In the genomic region with DNA sequence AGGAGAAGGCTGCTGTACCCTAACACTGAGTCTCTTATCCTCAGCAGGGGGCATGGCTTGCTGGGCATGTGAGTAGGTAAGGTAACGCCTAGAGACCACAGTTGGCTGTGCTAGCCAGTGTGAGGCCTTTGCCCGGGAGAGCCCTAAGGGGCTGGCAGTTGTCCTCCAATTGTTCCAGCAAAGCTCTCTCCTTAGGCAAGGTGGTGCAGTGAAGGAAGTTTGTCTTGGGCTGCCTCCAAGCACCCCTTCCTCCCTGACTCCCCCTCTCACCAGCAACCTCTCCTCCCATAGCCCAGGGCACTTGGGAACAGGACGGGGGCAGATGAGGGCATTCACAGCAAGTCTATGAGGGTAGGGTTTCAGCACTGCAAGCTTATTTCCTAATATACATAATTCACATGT, we compare ENCODE assay signal across 27 cellular contexts. TPM values are rescaled to one million over a fixed set of nuclear protein-coding genes. Genes with fewer than 3 reads are reported as not detected.
"Had no signal": no experiment of that assay in that cellular context is flagged by ENCODE, and none has a peak within 500 bp of the region (broad histone marks: within the 10 kb centered on the region; RNA-seq: fewer than 3 reads in every experiment).

No MANE protein-coding gene starts in this region.

- ATAC-seq: esophagus mucosa, heart right ventricle had no signal

- H2AFZ ChIP-seq: parathyroid adenoma had no signal

- H3K4me1 ChIP-seq: heart right ventricle, left ventricle myocardium inferior, lower lobe of right lung, right atrium auricular region, sigmoid colon, stomach, transverse colon had no signal

- H3K27me3 ChIP-seq: gastrocnemius medialis, right atrium auricular region, transverse colon had no signal

- H3K27ac ChIP-seq: dorsolateral prefrontal cortex, gastrocnemius medialis, heart right ventricle, left ventricle myocardium inferior, lower lobe of right lung, parathyroid adenoma, right atrium auricular region, sigmoid colon, skin epidermis, stomach, thoracic aorta, transverse colon had no signal

- H3K9me3 ChIP-seq: gastrocnemius medialis, heart right ventricle, left ventricle myocardium inferior, lower lobe of right lung, right atrium auricular region, sigmoid colon, stomach, thoracic aorta, transverse colon had no signal

- H3K36me3 ChIP-seq: gastrocnemius medialis, heart right ventricle, left ventricle myocardium inferior, lower lobe of right lung, right atrium auricular region, sigmoid colon, stomach, thoracic aorta, transverse colon had no signal

- H3K4me3 ChIP-seq: dorsolateral prefrontal cortex, gastrocnemius medialis, heart right ventricle, left ventricle myocardium inferior, lower lobe of right lung, right atrium auricular region, sigmoid colon, skin epidermis, stomach, thoracic aorta, transverse colon had no signal

- H3K9ac ChIP-seq: parathyroid adenoma had no signal

- DNase-seq: cortex of kidney; dorsolateral prefrontal cortex; effector CD8-positive, alpha-beta T cell; gastrocnemius medialis; heart right ventricle; hypothalamus; left ventricle myocardium inferior; lower lobe of right lung; mesenchymal stem cell; naive B cell; sigmoid colon; stimulated activated CD4-positive, alpha-beta T cell treated with anti-CD3 and anti-CD28 coated beads, Interleukin-2, amount 100 ng/mL, for 24 hours; stimulated activated naive CD4-positive, alpha-beta T cell; stomach; substantia nigra; transverse colon had no signal

RNA-seq across cellular contexts. Expression of gene LACRT, which starts 23.0 kb away (rescaled TPM):
- total RNA-seq: chondrocyte, dorsolateral prefrontal cortex, esophagus mucosa, fibroblast of lung, gastrocnemius medialis, heart right ventricle, left ventricle myocardium inferior, lower lobe of right lung, omental fat pad, pulmonary artery endothelial cell, right atrium auricular region, sigmoid colon, stomach, thoracic aorta, transverse colon, urinary bladder had no signal
- polyA plus RNA-seq: fibroblast of lung, heart right ventricle, keratinocyte, sigmoid colon, stomach, urinary bladder had no signal

RNA-seq across cellular contexts. Expression of gene PPP1R1A, which starts 23.3 kb away (rescaled TPM):
- total RNA-seq: chondrocyte, esophagus mucosa, fibroblast of lung, lower lobe of right lung, pulmonary artery endothelial cell had no signal
- polyA plus RNA-seq: fibroblast of lung, keratinocyte had no signal

RNA-seq across cellular contexts. Expression of gene DCD, which starts 36.4 kb away (rescaled TPM):
- total RNA-seq: chondrocyte, dorsolateral prefrontal cortex, esophagus mucosa, fibroblast of lung, gastrocnemius medialis, heart right ventricle, left ventricle myocardium inferior, lower lobe of right lung, omental fat pad, pulmonary artery endothelial cell, right atrium auricular region, sigmoid colon, stomach, transverse colon, urinary bladder had no signal
- polyA plus RNA-seq: fibroblast of lung, heart right ventricle, keratinocyte, sigmoid colon, stomach, urinary bladder had no signal
